10 cellular contexts compared by ENCODE assay signal in the genomic region with DNA sequence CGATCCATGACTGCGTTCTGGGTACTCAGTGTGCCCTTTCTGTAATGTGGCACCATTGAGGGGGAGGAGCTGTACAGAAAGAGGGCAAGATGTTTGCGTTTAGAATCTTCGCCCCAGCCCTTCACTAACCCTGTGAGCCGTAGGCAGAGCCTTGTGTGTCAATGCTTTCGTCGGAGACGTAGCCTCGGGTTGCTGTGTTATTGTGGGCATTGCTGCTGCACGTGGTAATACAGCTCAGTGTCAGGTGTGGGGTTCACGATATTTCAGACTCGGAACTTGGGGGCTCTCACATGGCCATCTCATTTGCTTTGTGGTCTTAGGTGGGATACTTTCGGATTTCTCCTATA. TPM values are rescaled to one million over a fixed set of nuclear protein-coding genes. Genes with fewer than 3 reads are reported as not detected.
DNase-seq lines count a peak whose midpoint lies in the region; ATAC-seq and TF ChIP-seq lines count a peak whose summit lies in the region.
"Had no signal": no experiment of that assay in that cellular context is flagged by ENCODE, and none has a peak within 500 bp of the region (broad histone marks: within the 10 kb centered on the region; RNA-seq: fewer than 3 reads in every experiment).

No MANE protein-coding gene starts in this region.

- no peaks in the 10 kb centered on the region for H3K27me3 Mint-ChIP-seq in activated naive CD4-positive, alpha-beta T cell treated with anti-CD3 and anti-CD28 coated beads, Interleukin-2, amount 50 U/mL, for 24 hours
- no peaks in the 10 kb centered on the region for H3K27me3 Mint-ChIP-seq in chondrocyte (ENCODE audit: low read depth)
- H3K27me3 Mint-ChIP-seq: CD4-positive, CD25-positive, alpha-beta regulatory T cell had no signal

- peak overlapping the region; percentile 85 for H3K27ac Mint-ChIP-seq in activated naive CD4-positive, alpha-beta T cell treated with anti-CD3 and anti-CD28 coated beads, Interleukin-2, amount 50 U/mL, for 24 hours
- no peak overlapping the region for H3K27ac Mint-ChIP-seq in chondrocyte (ENCODE audit: unreplicated experiment)

- 74 to 84% methylated on average over 11 to 13 of the region's 13 CpGs for WGBS in testis, 2 donors

- TF ChIP-seq POLR2A in testis (IDR thresholded peaks at IDR 0.05) = no peak

- H3K4me3 ChIP-seq in left lung (peak overlapping the region in 1 of 2 donors; percentile 90), testis (no peak overlapping the region)

- DNase-seq in activated naive CD4-positive, alpha-beta T cell treated with Interleukin-2 at 50 U/mL for 16 hours = no peak
- DNase-seq in left lung (no peak), testis (no peak), OCI-M1 (lab: John Stamatoyannopoulos, UW) (no peak), chondrocyte (ENCODE audit: low spot score) (no peak)
- DNase-seq: amygdala; CD4-positive, CD25-positive, alpha-beta regulatory T cell had no signal

- intact Hi-C loops in left lung (cut with DNase I) (no loop called here), testis (cut with DNase I; ENCODE audit: low total_unique reads) (no loop called here)

- H3K36me3 ChIP-seq in left lung = peaks cover 3 to 70% of the 10 kb centered on the region in 2 donors
- H3K36me3 ChIP-seq in testis (ENCODE audit: low read depth, missing control alignments) = no peaks in the 10 kb centered on the region

- H3K36me3 Mint-ChIP-seq in activated naive CD4-positive, alpha-beta T cell treated with anti-CD3 and anti-CD28 coated beads, Interleukin-2, amount 50 U/mL, for 24 hours = peaks cover 39% of the 10 kb centered on the region
- H3K36me3 Mint-ChIP-seq in chondrocyte (ENCODE audit: low read depth) = peaks cover 27% of the 10 kb centered on the region

- no peak for TF ChIP-seq CTCF in VCaP (conservative IDR thresholded peaks at IDR 0.05)
- TF ChIP-seq CTCF in left lung (IDR thresholded peaks at IDR 0.05) = no peak
- no peak for TF ChIP-seq CTCF in testis (IDR thresholded peaks at IDR 0.05)
- TF ChIP-seq CTCF in chondrocyte (IDR thresholded peaks at IDR 0.05) = no peak

- no peak for ATAC-seq in left lung
- ATAC-seq in HG03108 (IDR thresholded peaks at IDR 0.05; ENCODE audit: unreplicated experiment) = no peak

- H3K4me1 ChIP-seq in left lung (peaks cover 90 to 98% of the 10 kb centered on the region in 2 donors), testis (peaks cover 78% of the 10 kb centered on the region)

- H3K27ac ChIP-seq in VCaP (peak overlapping the region; percentile 98), left lung (peak overlapping the region; percentile 90 to 97), testis (peak overlapping the region; percentile 47 to 75)

- H3K27me3 ChIP-seq in left lung (no peaks in the 10 kb centered on the region), testis (no peaks in the 10 kb centered on the region)

- H3K4me1 Mint-ChIP-seq in activated naive CD4-positive, alpha-beta T cell treated with anti-CD3 and anti-CD28 coated beads, Interleukin-2, amount 50 U/mL, for 24 hours = peaks cover 91% of the 10 kb centered on the region
- H3K4me1 Mint-ChIP-seq in chondrocyte (ENCODE audit: low read depth) = peaks cover 83% of the 10 kb centered on the region

- H3K9me3 Mint-ChIP-seq in activated naive CD4-positive, alpha-beta T cell treated with anti-CD3 and anti-CD28 coated beads, Interleukin-2, amount 50 U/mL, for 24 hours = no peaks in the 10 kb centered on the region
- no peaks in the 10 kb centered on the region for H3K9me3 Mint-ChIP-seq in chondrocyte (ENCODE audit: low read depth)

- peak overlapping the region; percentile 81 for H3K4me3 Mint-ChIP-seq in activated naive CD4-positive, alpha-beta T cell treated with anti-CD3 and anti-CD28 coated beads, Interleukin-2, amount 50 U/mL, for 24 hours
- H3K4me3 Mint-ChIP-seq in chondrocyte (ENCODE audit: unreplicated experiment) = no peak overlapping the region

- H3K9me3 ChIP-seq in left lung (no peaks in the 10 kb centered on the region), testis (no peaks in the 10 kb centered on the region)

RNA-seq across cellular contexts. Expression of gene RPS9, which starts 6.1 kb away (rescaled TPM):
- total RNA-seq in left lung (1,000 to 10,000 TPM; 1,023 to 1,099 TPM), testis (1,000 to 10,000 TPM in 1 of 2 donors, 100 to 1,000 TPM in 1; 648 to 1,251 TPM), chondrocyte (689 to 819 TPM (median 699 TPM) in 3 replicates)
- 969 TPM for polyA plus RNA-seq in testis (ENCODE audit: insufficient read depth, low read depth, low replicate concordance)

RNA-seq across cellular contexts. Expression of gene TSEN34, which starts 15.7 kb away (rescaled TPM):
- total RNA-seq in left lung = 10 to 100 TPM; 32.2 to 34.4 TPM
- 100 to 1,000 TPM; 162 to 177 TPM for total RNA-seq in testis
- polyA plus RNA-seq in testis (ENCODE audit: insufficient read depth, low read depth, low replicate concordance) = 73.1 TPM
- total RNA-seq in chondrocyte = 39.6 to 46.2 TPM (median 40.5 TPM) in 3 replicates

RNA-seq across cellular contexts. Expression of gene LILRB3, which starts 16.0 kb away (rescaled TPM):
- total RNA-seq in left lung (10 to 100 TPM; 21.8 to 90.8 TPM), testis (10 to 100 TPM in 1 of 2 donors, 1 to 10 TPM in 1; 3.6 to 11.0 TPM), chondrocyte (not detected in 3 replicates)
- 4.9 TPM for polyA plus RNA-seq in testis (ENCODE audit: insufficient read depth, low read depth, low replicate concordance)

RNA-seq across cellular contexts. Expression of gene MBOAT7, which starts 17.4 kb away (rescaled TPM):
- 100 to 1,000 TPM in 1 of 2 donors, 10 to 100 TPM in 1; 98.5 to 102 TPM for total RNA-seq in left lung
- total RNA-seq in testis = 100 to 1,000 TPM; 479 to 482 TPM
- 218 TPM for polyA plus RNA-seq in testis (ENCODE audit: insufficient read depth, low read depth, low replicate concordance)
- 71.4 to 83.8 TPM (median 76.6 TPM) in 3 replicates for total RNA-seq in chondrocyte

RNA-seq across cellular contexts. Expression of gene TMC4, which starts 33.8 kb away (rescaled TPM):
- 10 to 100 TPM; 45.3 to 74.0 TPM for total RNA-seq in left lung
- under 1 TPM; 0.31 to 0.43 TPM for total RNA-seq in testis
- polyA plus RNA-seq in testis (ENCODE audit: insufficient read depth, low read depth, low replicate concordance) = 4.1 TPM
- 0.73 to 3.7 TPM (median 3.2 TPM) in 3 replicates for total RNA-seq in chondrocyte
